In genomic region chr4:52670739-52671138, GRCh38 we compare ENCODE assay signal across 1 cellular context.
TF ChIP-seq lines count a peak whose summit lies in the region.

No MANE protein-coding gene starts in this region.

TF ChIP-seq in IMR-90, 13 proteins besides CTCF, POLR2A, EP300 and RAD21:
- TF ChIP-seq USF2 (IDR thresholded peaks at IDR 0.05; ENCODE audit: low read depth, low read length) (no peak), NFE2L2 (IDR thresholded peaks at IDR 0.05; ENCODE audit: low read depth, low read length) (no peak), MAFK (IDR thresholded peaks at IDR 0.05; ENCODE audit: low read depth, low read length) (no peak), BHLHE40 (IDR thresholded peaks at IDR 0.05; ENCODE audit: low read depth, low read length) (no peak), RFX5 (IDR thresholded peaks at IDR 0.05; ENCODE audit: low read depth, low read length) (no peak), FOS (IDR thresholded peaks at IDR 0.05; ENCODE audit: low read depth, low read length) (no peak), MXI1 (IDR thresholded peaks at IDR 0.05; ENCODE audit: borderline replicate concordance, low read depth, low read length) (no peak), MAZ (IDR thresholded peaks at IDR 0.05; ENCODE audit: borderline replicate concordance, low read depth, low read length) (no peak), CHD1 (IDR thresholded peaks at IDR 0.05; ENCODE audit: low read depth, low read length) (no peak), SMC3 (IDR thresholded peaks at IDR 0.05; ENCODE audit: low read depth, low read length) (no peak), CEBPB (IDR thresholded peaks at IDR 0.05; ENCODE audit: low read depth, low read length) (no peak), ELK1 (IDR thresholded peaks at IDR 0.05; ENCODE audit: borderline replicate concordance, low read depth, low read length) (no peak), RCOR1 (IDR thresholded peaks at IDR 0.05; ENCODE audit: insufficient replicate concordance, low read length) (no peak)
